In the genomic region with DNA sequence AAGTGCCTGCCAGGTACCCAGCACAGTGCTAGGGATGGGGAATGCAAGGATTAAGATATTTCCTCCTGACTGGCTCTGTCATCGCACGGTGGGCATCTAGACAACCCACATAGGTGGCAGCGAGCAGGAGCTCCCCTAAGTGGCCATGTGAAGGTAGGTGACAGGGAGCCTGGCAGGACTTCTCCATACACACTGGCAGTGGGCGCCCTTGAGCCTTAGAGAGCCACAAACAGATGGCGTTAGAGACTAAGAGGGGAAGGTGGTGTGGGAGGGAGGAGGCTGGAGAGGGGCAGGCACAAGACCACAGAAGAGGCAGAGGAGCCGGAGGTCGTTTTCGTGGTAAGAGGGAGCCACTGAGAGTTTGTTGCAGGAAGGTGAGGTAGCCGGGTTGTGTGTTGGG, we compare ENCODE assay signal across 10 cellular contexts. TPM values are rescaled to one million over a fixed set of nuclear protein-coding genes. Genes with fewer than 3 reads are reported as not detected.
A peak's percentile ranks its signal among the peaks of the same experiment; 100 is the strongest.
DNase-seq lines count a peak whose midpoint lies in the region; FAIRE-seq and TF ChIP-seq lines count a peak whose summit lies in the region.
"Had no signal": no experiment of that assay in that cellular context is flagged by ENCODE, and none has a peak within 500 bp of the region (broad histone marks: within the 10 kb centered on the region; RNA-seq: fewer than 3 reads in every experiment).

No MANE protein-coding gene starts in this region.

- H3K4me1 Mint-ChIP-seq in activated naive CD4-positive, alpha-beta T cell treated with anti-CD3 and anti-CD28 coated beads, Interleukin-2, amount 10 ng/mL, durations not matched to agents 7 days and 5 days = peaks cover 8% of the 10 kb centered on the region

- 73 to 84% (median 79%) methylated on average over 9 of the region's 9 CpGs for WGBS in small intestine, 3 donors

- H3K36me3 Mint-ChIP-seq in activated naive CD4-positive, alpha-beta T cell treated with anti-CD3 and anti-CD28 coated beads, Interleukin-2, amount 10 ng/mL, durations not matched to agents 7 days and 5 days = no peaks in the 10 kb centered on the region

- CTCF ChIA-PET in activated naive CD4-positive, alpha-beta T cell treated with anti-CD3 and anti-CD28 coated beads, Interleukin-2, amount 10 ng/mL, durations not matched to agents 7 days and 5 days (lab: Charles Lee) = no interaction called here

- no peaks in the 10 kb centered on the region for H3K27me3 ChIP-seq in WERI-Rb-1 (ENCODE audit: insufficient read depth, low read depth, severe bottlenecking)
- no peaks in the 10 kb centered on the region for H3K27me3 ChIP-seq in small intestine (ENCODE audit: control insufficient read depth in 2 of 2, insufficient read depth in 2 of 2, low read length in 2 of 2)

- peaks cover 33% of the 10 kb centered on the region for H3K27me3 Mint-ChIP-seq in activated naive CD4-positive, alpha-beta T cell treated with anti-CD3 and anti-CD28 coated beads, Interleukin-2, amount 10 ng/mL, durations not matched to agents 7 days and 5 days

- TF ChIP-seq CTCF in WERI-Rb-1 (IDR thresholded peaks at IDR 0.05; ENCODE audit: low read depth, low read length) = peak; percentile 89

- H3K4me3 ChIP-seq in WERI-Rb-1 (ENCODE audit: low read depth, low read length) (no peak overlapping the region), small intestine (ENCODE audit: low read depth in 1 of 2, low read length in 2 of 2) (no peak overlapping the region)

- no peak for FAIRE-seq in small intestine (lab: Jason Lieb, UNC)

- H3K4me1 ChIP-seq in small intestine (ENCODE audit: control insufficient read depth in 2 of 2, insufficient read depth in 1 of 2, low read depth in 1 of 2, low read length in 1 of 2) = no peaks in the 10 kb centered on the region

- H3K9me3 Mint-ChIP-seq in activated naive CD4-positive, alpha-beta T cell treated with anti-CD3 and anti-CD28 coated beads, Interleukin-2, amount 10 ng/mL, durations not matched to agents 7 days and 5 days = no peaks in the 10 kb centered on the region

- H3K27ac ChIP-seq in WERI-Rb-1 (no peak overlapping the region), small intestine (ENCODE audit: low read depth in 1 of 2, low read length in 1 of 2) (no peak overlapping the region)
- H3K27ac ChIP-seq: neutrophil had no signal

- H3K4me3 Mint-ChIP-seq in activated naive CD4-positive, alpha-beta T cell treated with anti-CD3 and anti-CD28 coated beads, Interleukin-2, amount 10 ng/mL, durations not matched to agents 7 days and 5 days = no peak overlapping the region
- H3K4me3 Mint-ChIP-seq: CD4-positive, CD25-positive, alpha-beta regulatory T cell had no signal

- H3K36me3 ChIP-seq in WERI-Rb-1 = peaks cover 16% of the 10 kb centered on the region
- H3K36me3 ChIP-seq in small intestine (ENCODE audit: control insufficient read depth in 2 of 2, insufficient read depth in 2 of 2, low read length in 2 of 2) = no peaks in the 10 kb centered on the region
- H3K36me3 ChIP-seq: neutrophil had no signal

- H3K27ac Mint-ChIP-seq in activated naive CD4-positive, alpha-beta T cell treated with anti-CD3 and anti-CD28 coated beads, Interleukin-2, amount 10 ng/mL, durations not matched to agents 7 days and 5 days = no peak overlapping the region
- H3K27ac Mint-ChIP-seq: CD4-positive, CD25-positive, alpha-beta regulatory T cell had no signal

- H3K9me3 ChIP-seq in WERI-Rb-1 (ENCODE audit: severe bottlenecking) (peaks cover 8% of the 10 kb centered on the region), small intestine (ENCODE audit: control insufficient read depth, low read depth) (no peaks in the 10 kb centered on the region)
- H3K9me3 ChIP-seq: neutrophil had no signal

- peak; percentile 27 for DNase-seq in activated naive CD4-positive, alpha-beta T cell treated with anti-CD3 and anti-CD28 coated beads, Interleukin-2, amount 10 ng/mL, durations not matched to agents 7 days and 5 days
- no peak for DNase-seq in activated naive CD4-positive, alpha-beta T cell treated with anti-CD3 and anti-CD28 coated beads, Interleukin-2, amount 50 U/mL, for 16 hours
- peak; percentile 25 for DNase-seq in NCI-H1436 (lab: John Stamatoyannopoulos, UW)
- DNase-seq in WERI-Rb-1 = peak; percentile 85
- peak; percentile 15 for DNase-seq in small intestine
- DNase-seq in activated CD8-positive, alpha-beta memory T cell treated with anti-CD3 and anti-CD28 coated beads for 24 hours = no peak
- DNase-seq in activated gamma-delta T cell treated with Interleukin-2 at 50 U/mL for 16 hours = no peak
- DNase-seq in mucosa of gallbladder (ENCODE audit: low spot score) = no peak

RNA-seq across cellular contexts. Expression of gene PRELID3A, which starts 15.2 kb away (rescaled TPM):
- polyA plus RNA-seq in small intestine = 1 to 10 TPM; 1.1 to 2.2 (median 1.6) TPM
- total RNA-seq in mucosa of gallbladder = 3.5 TPM
- total RNA-seq: CD4-positive, CD25-positive, alpha-beta regulatory T cell had no signal

RNA-seq across cellular contexts. Expression of gene AFG3L2, which starts 45.9 kb away (rescaled TPM):
- 10 to 100 TPM; 67.2 to 89.9 (median 83.8) TPM for polyA plus RNA-seq in small intestine
- 39.2 TPM for total RNA-seq in mucosa of gallbladder

Comparison
In these comparisons a context has a peak if more than half of its experiments do, and no peak if none do; other contexts are left out.
1. DNase-seq: peak in activated naive CD4-positive, alpha-beta T cell treated with anti-CD3 and anti-CD28 coated beads, Interleukin-2, amount 10 ng/mL, durations not matched to agents 7 days and 5 days (single experiment), NCI-H1436 (single experiment), WERI-Rb-1 (single experiment) and small intestine (single experiment); none in activated naive CD4-positive, alpha-beta T cell treated with anti-CD3 and anti-CD28 coated beads, Interleukin-2, amount 50 U/mL, for 16 hours (single experiment), activated CD8-positive, alpha-beta memory T cell treated with anti-CD3 and anti-CD28 coated beads for 24 hours (single experiment), activated gamma-delta T cell treated with Interleukin-2 at 50 U/mL for 16 hours (single experiment) and mucosa of gallbladder (single experiment).